ENCODE assay signal across 1 cellular context in the genomic region with DNA sequence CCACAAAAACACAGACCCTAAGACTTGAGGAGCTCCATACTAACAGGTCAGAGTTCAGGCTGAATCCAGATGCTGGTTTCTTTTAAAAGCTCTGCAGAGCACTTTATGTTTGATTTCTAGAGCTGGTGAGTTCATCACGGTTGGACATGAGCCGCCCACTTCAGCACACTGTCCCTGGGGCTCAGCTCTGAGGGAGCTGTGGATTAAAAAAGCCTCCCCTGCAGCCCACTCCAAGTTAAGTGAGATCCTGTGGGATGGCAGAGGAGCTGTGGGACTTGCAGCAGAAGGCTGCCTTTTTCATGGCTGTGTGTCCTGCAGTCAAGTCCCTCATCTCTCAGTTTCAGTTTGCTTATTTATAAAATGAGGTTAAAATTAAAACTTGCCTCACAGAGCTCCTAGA.
TF ChIP-seq lines count a peak whose summit lies in the region.

No MANE protein-coding gene starts in this region.

TF ChIP-seq in H1, 55 proteins besides CTCF, POLR2A, EP300 and RAD21 (continued from another document):
- no peak for TF ChIP-seq YY1 (IDR thresholded peaks at IDR 0.05; ENCODE audit: low read depth, low read length)
